Comparison of ENCODE assay signal across 8 cellular contexts in genomic region chr17:17749025-17749772, GRCh38.
DNase-seq lines count a peak whose midpoint lies in the region; ATAC-seq and TF ChIP-seq lines count a peak whose summit lies in the region.

No MANE protein-coding gene starts in this region.

- no peaks in the 10 kb centered on the region for H3K9me3 ChIP-seq in mucosa of descending colon

- peak overlapping the region; percentile 11; the same call in 1 of the 2 replicates for H3K27ac Mint-ChIP-seq in HFFc6
- H3K27ac Mint-ChIP-seq in activated B cell treated with CpG ODN at 0.5 μM for 24 hours, result peak overlapping the region; percentile 91
- H3K27ac Mint-ChIP-seq in mesothelial cell of epicardium, result peak overlapping the region; percentile 88

- no peaks in the 10 kb centered on the region for H3K36me3 ChIP-seq in mucosa of descending colon (ENCODE audit: low read depth)

- intact Hi-C loops in activated B cell treated with CpG ODN at 0.5 μM for 24 hours (cut with micrococcal nuclease) (loop anchor here (2.0 kb wide), 1 partner anchor 20 kb away; no protein-coding TSS in a partner anchor), mucosa of descending colon (cut with DNase I, micrococcal nuclease) (no loop called here)

- H3K36me3 Mint-ChIP-seq in HFFc6 (ENCODE audit: low read depth) (0 out of 2 replicates have a peak, but pooled peaks cover 4% of the 10 kb centered on the region), activated B cell treated with CpG ODN at 0.5 μM for 24 hours (ENCODE audit: low read depth) (no peaks in the 10 kb centered on the region), mesothelial cell of epicardium (no peaks in the 10 kb centered on the region)

- POLR2A ChIA-PET in activated B cell treated with CpG ODN at 0.5 μM for 24 hours (lab: Charles Lee), result interaction anchor here (1.0 to 4.0 kb wide), 11 partner anchors 9 to 87 kb away, joined by 3 to 27 read pairs (median 3); no protein-coding TSS in a partner anchor

- H3K4me3 Mint-ChIP-seq in HFFc6 (no peak overlapping the region), activated B cell treated with CpG ODN at 0.5 μM for 24 hours (peak overlapping the region; percentile 79), mesothelial cell of epicardium (no peak overlapping the region)

- peak; percentile 12 for ATAC-seq in activated B cell treated with CpG ODN at 0.5 μM for 24 hours (ENCODE audit: low read depth)
- ATAC-seq in HG02678 (IDR thresholded peaks at IDR 0.05; ENCODE audit: unreplicated experiment), result no peak
- no peak for ATAC-seq in GM19395 (IDR thresholded peaks at IDR 0.05; ENCODE audit: unreplicated experiment)
- ATAC-seq in mucosa of descending colon, result no peak

- H3K4me3 ChIP-seq in mucosa of descending colon, result no peak overlapping the region

- H3K27me3 Mint-ChIP-seq in HFFc6 (ENCODE audit: insufficient read depth) (peaks cover 5% of the 10 kb centered on the region), activated B cell treated with CpG ODN at 0.5 μM for 24 hours (no peaks in the 10 kb centered on the region), mesothelial cell of epicardium (ENCODE audit: low read depth) (no peaks in the 10 kb centered on the region)

- peaks cover 70% of the 10 kb centered on the region for H3K4me1 Mint-ChIP-seq in HFFc6 (ENCODE audit: low read depth)
- H3K4me1 Mint-ChIP-seq in activated B cell treated with CpG ODN at 0.5 μM for 24 hours, result peaks cover 65% of the 10 kb centered on the region
- H3K4me1 Mint-ChIP-seq in mesothelial cell of epicardium, result peaks cover 59% of the 10 kb centered on the region

- peak; percentile 40 for DNase-seq in DMS79 (lab: John Stamatoyannopoulos, UW)
- no peak for DNase-seq in HFFc6
- no peak for DNase-seq in activated B cell treated with CpG ODN at 0.5 μM for 24 hours
- DNase-seq in mesothelial cell of epicardium (ENCODE audit: low spot score in 2 of 2, unreplicated experiment in 2 of 2), result no peak
- no peak for DNase-seq in mucosa of descending colon
- DNase-seq in stimulated activated CD4-positive, alpha-beta T cell treated with anti-CD3 and anti-CD28 coated beads, Interleukin-1b, Interleukin-23, amount 100 ng/mL, for 48 hours, result no peak

- CTCF ChIA-PET in activated B cell treated with CpG ODN at 0.5 μM for 24 hours (lab: Charles Lee), result interaction anchor here (0.9 to 1.3 kb wide), 2 partner anchors 66 to 284 kb away, joined by 3 to 4 read pairs; no protein-coding TSS in a partner anchor

- no peak for TF ChIP-seq CTCF in HFFc6 (IDR thresholded peaks at IDR 0.05)
- TF ChIP-seq CTCF in activated B cell treated with CpG ODN at 0.5 μM for 24 hours (IDR thresholded peaks at IDR 0.05), result no peak
- TF ChIP-seq CTCF in mesothelial cell of epicardium (IDR thresholded peaks at IDR 0.05; ENCODE audit: unreplicated experiment), result no peak
- TF ChIP-seq CTCF in mucosa of descending colon (IDR thresholded peaks at IDR 0.05), result no peak

- H3K4me1 ChIP-seq in mucosa of descending colon (ENCODE audit: low read depth), result peaks cover 15% of the 10 kb centered on the region

- H3K9me3 Mint-ChIP-seq in HFFc6, result no peaks in the 10 kb centered on the region
- H3K9me3 Mint-ChIP-seq in activated B cell treated with CpG ODN at 0.5 μM for 24 hours, result no peaks in the 10 kb centered on the region
- no peaks in the 10 kb centered on the region for H3K9me3 Mint-ChIP-seq in mesothelial cell of epicardium

Comparison
In these comparisons a context has a peak if more than half of its experiments do, and no peak if none do; other contexts are left out.
1. H3K27ac Mint-ChIP-seq: peak in every context shown above with its lines; median percentile 91 in activated B cell treated with CpG ODN at 0.5 μM for 24 hours; 88 in mesothelial cell of epicardium; 11 in HFFc6.